Comparison of ENCODE assay signal across 1 cellular context in genomic region chr15:70586241-70586640, GRCh38.
TF ChIP-seq lines count a peak whose summit lies in the region.

No MANE protein-coding gene starts in this region.

TF ChIP-seq in HepG2, 621 proteins besides CTCF, POLR2A, EP300 and RAD21 (continued from another document):
- TF ChIP-seq ZNF749 (CRISPR knock-in tag; IDR thresholded peaks at IDR 0.05; ENCODE audit: borderline replicate concordance) (no peak), XBP1 (CRISPR knock-in tag; IDR thresholded peaks at IDR 0.05) (no peak), ZNF160 (CRISPR knock-in tag; IDR thresholded peaks at IDR 0.05) (no peak), PATZ1 (CRISPR knock-in tag; IDR thresholded peaks at IDR 0.05) (no peak), CBX5 (CRISPR knock-in tag; IDR thresholded peaks at IDR 0.05; ENCODE audit: borderline replicate concordance) (no peak), FOXK1 (CRISPR knock-in tag; IDR thresholded peaks at IDR 0.05; ENCODE audit: borderline replicate concordance, low read depth) (no peak), SP2 (CRISPR knock-in tag; IDR thresholded peaks at IDR 0.05) (no peak), ZNF597 (CRISPR knock-in tag; IDR thresholded peaks at IDR 0.05) (no peak), ZHX1 (CRISPR knock-in tag; IDR thresholded peaks at IDR 0.05; ENCODE audit: low read depth) (no peak), KLF13 (CRISPR knock-in tag; IDR thresholded peaks at IDR 0.05) (no peak), PPARG (CRISPR knock-in tag; conservative IDR thresholded peaks at IDR 0.05) (no peak), NCOA5 (CRISPR knock-in tag; IDR thresholded peaks at IDR 0.05) (no peak), SRF (IDR thresholded peaks at IDR 0.05; ENCODE audit: low read depth, low read length) (no peak), PBX3 (CRISPR knock-in tag; IDR thresholded peaks at IDR 0.05; ENCODE audit: borderline replicate concordance) (no peak)
